Comparison of ENCODE assay signal across 9 cellular contexts in the genomic region with DNA sequence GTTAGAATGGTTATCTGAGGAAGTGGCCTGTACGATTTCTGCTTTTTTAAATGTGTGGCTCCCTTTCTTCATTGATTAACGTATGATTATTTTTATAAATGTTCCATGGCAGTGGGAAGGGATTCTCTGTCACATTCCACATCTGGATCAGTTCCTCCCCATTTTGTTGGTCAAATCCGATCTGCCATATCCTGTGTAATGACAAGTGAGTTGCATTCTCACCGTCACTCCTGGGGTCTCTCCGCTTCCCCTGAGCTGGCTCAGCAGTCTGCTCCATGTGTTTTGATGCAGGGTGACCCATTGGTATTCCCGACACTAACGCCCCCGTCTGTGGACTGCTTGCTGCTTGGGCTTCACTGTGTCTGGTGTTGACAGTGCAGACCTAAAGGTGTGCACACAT. TPM values are rescaled to one million over a fixed set of nuclear protein-coding genes. Genes with fewer than 3 reads are reported as not detected.
DNase-seq lines count a peak whose midpoint lies in the region; ATAC-seq and TF ChIP-seq lines count a peak whose summit lies in the region.
"Had no signal": no experiment of that assay in that cellular context is flagged by ENCODE, and none has a peak within 500 bp of the region (broad histone marks: within the 10 kb centered on the region; RNA-seq: fewer than 3 reads in every experiment).

No MANE protein-coding gene starts in this region.

- H3K27ac ChIP-seq in RWPE1, result peak overlapping the region; percentile 85

- ATAC-seq in HG03039 (IDR thresholded peaks at IDR 0.05; ENCODE audit: unreplicated experiment), result no peak

- H3K36me3 Mint-ChIP-seq in endothelial cell (ENCODE audit: low read depth, unreplicated experiment) (peaks cover 9% of the 10 kb centered on the region), progenitor cell of endocrine pancreas (ENCODE audit: insufficient read depth) (peaks cover 4% of the 10 kb centered on the region)

- peaks cover 2% of the 10 kb centered on the region for H3K27me3 Mint-ChIP-seq in endothelial cell (ENCODE audit: unreplicated experiment)
- no peaks in the 10 kb centered on the region for H3K27me3 Mint-ChIP-seq in progenitor cell of endocrine pancreas

- peak; percentile 11 for DNase-seq in EL
- no peak for DNase-seq in RWPE1 (ENCODE audit: low spot score)
- DNase-seq in endothelial cell (ENCODE audit: low spot score), result no peak
- no peak for DNase-seq in progenitor cell of endocrine pancreas (ENCODE audit: low spot score, unreplicated experiment)
- no peak for DNase-seq in stimulated activated CD8-positive, alpha-beta memory T cell treated with anti-CD3 and anti-CD28 coated beads, Interleukin-4, amount 100 ng/mL, for 48 hours
- no peak for DNase-seq in amygdala (lab: John Stamatoyannopoulos, UW)
- DNase-seq in NCI-H524 (lab: John Stamatoyannopoulos, UW), result no peak
- DNase-seq: NCI-H1105 treated with DMSO at 0.1 percent for 48 hours had no signal

- H3K4me1 Mint-ChIP-seq in endothelial cell (ENCODE audit: unreplicated experiment) (peaks cover 6% of the 10 kb centered on the region), progenitor cell of endocrine pancreas (ENCODE audit: low read depth) (peaks cover 24% of the 10 kb centered on the region)

- H3K27ac Mint-ChIP-seq in endothelial cell (ENCODE audit: unreplicated experiment) (peak overlapping the region; percentile 49), progenitor cell of endocrine pancreas (peak overlapping the region; percentile 38)

- CTCF ChIA-PET in RWPE1 (lab: Yijun Ruan, JAX), result no interaction called here

- H3K4me3 Mint-ChIP-seq in endothelial cell (ENCODE audit: unreplicated experiment), result no peak overlapping the region
- H3K4me3 Mint-ChIP-seq in progenitor cell of endocrine pancreas (ENCODE audit: low read depth), result no peak overlapping the region

- TF ChIP-seq CTCF in RWPE1 (conservative IDR thresholded peaks at IDR 0.05; ENCODE audit: low read depth) (no peak), endothelial cell (IDR thresholded peaks at IDR 0.05; ENCODE audit: unreplicated experiment) (no peak), progenitor cell of endocrine pancreas (IDR thresholded peaks at IDR 0.05; ENCODE audit: unreplicated experiment) (no peak)

- POLR2A ChIA-PET in RWPE1 (lab: Yijun Ruan, JAX; ENCODE audit: low non-redundant PET), result no interaction called here

- H3K9me3 Mint-ChIP-seq in endothelial cell (ENCODE audit: unreplicated experiment), result no peaks in the 10 kb centered on the region
- H3K9me3 Mint-ChIP-seq in progenitor cell of endocrine pancreas (ENCODE audit: low read depth), result no peaks in the 10 kb centered on the region

RNA-seq across cellular contexts. Expression of gene NEAT1, which starts 20.4 kb away (rescaled TPM):
- 43.4 TPM for total RNA-seq in endothelial cell (ENCODE audit: unreplicated experiment)
- total RNA-seq in progenitor cell of endocrine pancreas, result 78.8 and 99.9 TPM in 2 replicates

RNA-seq across cellular contexts. Expression of gene MALAT1, which starts 55.9 kb away (rescaled TPM):
- total RNA-seq in endothelial cell (ENCODE audit: unreplicated experiment) (4,747 TPM), progenitor cell of endocrine pancreas (16,546 and 17,116 TPM in 2 replicates)

RNA-seq across cellular contexts. Expression of gene FRMD8, which starts 56.5 kb away (rescaled TPM):
- 76.0 TPM for total RNA-seq in endothelial cell (ENCODE audit: unreplicated experiment)
- total RNA-seq in progenitor cell of endocrine pancreas, result 27.3 and 27.5 TPM in 2 replicates
